ENCODE assay signal across 1 cellular context in the genomic region with DNA sequence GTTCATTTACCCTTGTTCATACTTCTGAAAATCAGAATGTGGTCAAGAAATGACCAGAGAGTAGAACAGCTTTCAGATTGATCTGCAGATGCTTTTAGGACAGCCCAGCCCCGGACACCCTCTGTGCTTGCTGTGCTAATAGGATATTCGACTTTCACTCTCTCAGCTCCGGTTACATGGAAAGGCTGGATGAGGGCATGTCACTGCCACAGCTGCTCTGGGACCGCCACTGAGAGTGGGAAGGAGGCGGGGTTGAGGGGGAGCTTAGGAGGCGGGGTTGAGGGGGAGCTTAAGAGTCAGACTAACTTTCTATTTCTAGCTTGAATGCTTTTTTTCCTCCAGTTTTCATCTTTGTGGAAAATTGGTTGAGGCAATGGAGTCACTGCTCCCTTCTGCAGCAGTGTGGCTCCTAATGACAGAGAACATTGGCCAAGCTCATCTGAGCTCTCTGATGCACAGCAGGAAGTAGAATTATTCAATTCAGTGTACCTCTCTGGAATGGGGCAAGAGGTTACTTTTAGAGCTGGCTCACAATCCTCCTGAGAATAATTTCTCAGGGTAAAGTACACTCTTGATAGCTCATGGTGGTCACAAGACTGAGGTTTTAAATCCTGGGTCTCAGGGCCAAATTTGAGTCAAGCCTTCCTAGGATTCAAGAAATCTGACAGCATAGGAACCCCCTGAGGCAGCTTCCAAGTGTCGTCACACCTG.
TF ChIP-seq lines count a peak whose summit lies in the region.

No MANE protein-coding gene starts in this region.

TF ChIP-seq in SK-N-SH, 30 proteins besides CTCF, POLR2A, EP300 and RAD21 (continued from another document):
- TF ChIP-seq, protein P1, sequence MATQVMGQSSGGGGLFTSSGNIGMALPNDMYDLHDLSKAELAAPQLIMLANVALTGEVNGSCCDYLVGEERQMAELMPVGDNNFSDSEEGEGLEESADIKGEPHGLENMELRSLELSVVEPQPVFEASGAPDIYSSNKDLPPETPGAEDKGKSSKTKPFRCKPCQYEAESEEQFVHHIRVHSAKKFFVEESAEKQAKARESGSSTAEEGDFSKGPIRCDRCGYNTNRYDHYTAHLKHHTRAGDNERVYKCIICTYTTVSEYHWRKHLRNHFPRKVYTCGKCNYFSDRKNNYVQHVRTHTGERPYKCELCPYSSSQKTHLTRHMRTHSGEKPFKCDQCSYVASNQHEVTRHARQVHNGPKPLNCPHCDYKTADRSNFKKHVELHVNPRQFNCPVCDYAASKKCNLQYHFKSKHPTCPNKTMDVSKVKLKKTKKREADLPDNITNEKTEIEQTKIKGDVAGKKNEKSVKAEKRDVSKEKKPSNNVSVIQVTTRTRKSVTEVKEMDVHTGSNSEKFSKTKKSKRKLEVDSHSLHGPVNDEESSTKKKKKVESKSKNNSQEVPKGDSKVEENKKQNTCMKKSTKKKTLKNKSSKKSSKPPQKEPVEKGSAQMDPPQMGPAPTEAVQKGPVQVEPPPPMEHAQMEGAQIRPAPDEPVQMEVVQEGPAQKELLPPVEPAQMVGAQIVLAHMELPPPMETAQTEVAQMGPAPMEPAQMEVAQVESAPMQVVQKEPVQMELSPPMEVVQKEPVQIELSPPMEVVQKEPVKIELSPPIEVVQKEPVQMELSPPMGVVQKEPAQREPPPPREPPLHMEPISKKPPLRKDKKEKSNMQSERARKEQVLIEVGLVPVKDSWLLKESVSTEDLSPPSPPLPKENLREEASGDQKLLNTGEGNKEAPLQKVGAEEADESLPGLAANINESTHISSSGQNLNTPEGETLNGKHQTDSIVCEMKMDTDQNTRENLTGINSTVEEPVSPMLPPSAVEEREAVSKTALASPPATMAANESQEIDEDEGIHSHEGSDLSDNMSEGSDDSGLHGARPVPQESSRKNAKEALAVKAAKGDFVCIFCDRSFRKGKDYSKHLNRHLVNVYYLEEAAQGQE (IDR thresholded peaks at IDR 0.05; ENCODE audit: low read depth, low read length), result no peak
